Comparison of ENCODE assay signal across 28 cellular contexts in the genomic region with DNA sequence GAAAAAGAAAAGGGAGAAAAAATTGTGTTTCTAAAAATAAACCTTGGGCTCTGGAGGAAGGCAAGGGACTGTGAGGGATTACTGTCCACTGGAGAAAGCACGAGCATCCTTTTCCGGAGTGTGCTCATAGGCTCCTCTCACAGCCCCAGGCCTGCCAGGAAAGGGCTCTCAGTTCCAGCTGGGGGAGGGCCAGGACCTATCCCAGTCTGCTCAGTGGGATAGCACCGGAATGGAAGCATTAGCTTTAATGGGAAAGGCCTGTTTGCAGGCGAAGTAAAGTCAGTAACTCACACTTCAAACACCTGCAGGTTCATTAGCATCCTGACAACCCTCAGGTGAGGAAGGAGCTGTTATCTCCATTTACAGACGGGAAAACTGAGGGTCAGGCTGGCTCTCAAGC.
DNase-seq lines count a peak whose midpoint lies in the region; ATAC-seq and TF ChIP-seq lines count a peak whose summit lies in the region.
"Had no signal": no experiment of that assay in that cellular context is flagged by ENCODE, and none has a peak within 500 bp of the region (broad histone marks: within the 10 kb centered on the region; RNA-seq: fewer than 3 reads in every experiment).

No MANE protein-coding gene starts in this region.

- no peaks in the 10 kb centered on the region for H3K4me1 ChIP-seq in tibial nerve
- H3K4me1 ChIP-seq: Caco-2, prostate gland had no signal

- ATAC-seq in Right ventricle myocardium superior (ENCODE audit: poor library complexity): peak; percentile 71
- peak; percentile 69 for ATAC-seq in left lobe of liver
- ATAC-seq in GM21526 (IDR thresholded peaks at IDR 0.05; ENCODE audit: low FRiP score, unreplicated experiment): no peak
- ATAC-seq: activated naive CD4-positive, alpha-beta T cell treated with anti-CD3 and anti-CD28 coated beads, Interleukin-2, amount 50 U/mL, for 72 hours; activated T-helper 17 cell treated with anti-CD3 and anti-CD28 coated beads, Interleukin-2, amount 50 U/mL, for 72 hours; left colon; Panc1; stimulated activated naive B cell treated with anti-CD40 and anti-IgM and Interleukin-4, amounts not matched to agents 10 μg/mL and 1 μg/mL and 100 μg/mL, for 72 hours; T-helper 17 cell had no signal

- no peaks in the 10 kb centered on the region for H3K27me3 ChIP-seq in tibial nerve
- H3K27me3 ChIP-seq: esophagus muscularis mucosa, SJSA1 had no signal

- TF ChIP-seq EP300 in tibial nerve (IDR thresholded peaks at IDR 0.05): no peak

- DNase-seq in Right ventricle myocardium superior (peak; percentile 59), cardiac septum (ENCODE audit: low spot score) (no peak), fibroblast of pulmonary artery (ENCODE audit: low read depth) (peak; percentile 58), left lobe of liver (ENCODE audit: low spot score) (no peak), tibial nerve (ENCODE audit: low spot score in 2 of 2) (no peak), GM03348 (ENCODE audit: low spot score) (no peak)
- DNase-seq in effector CD8-positive, alpha-beta T cell (lab: John Stamatoyannopoulos, UW): no peak
- DNase-seq: 8988T; activated CD4-positive, alpha-beta T cell treated with anti-CD3 and anti-CD28 coated beads, Interleukin-2, amount 10 ng/mL, durations not matched to agents 24 days and 14 days; activated CD8-positive, alpha-beta memory T cell treated with anti-CD3 and anti-CD28 coated beads, Interleukin-2, amount 50 U/mL, for 4 hours; Caco-2; DND-41; effector memory CD4-positive, alpha-beta T cell; KG1; left colon; NCI-H1436 treated with DMSO at 0.1 percent for 48 hours; NCI-H524 treated with DMSO at 0.1 percent for 48 hours; stimulated activated CD4-positive, alpha-beta T cell treated with anti-CD3 and anti-CD28 coated beads, Interleukin-2, amount 100 ng/mL, for 24 hours; stimulated activated naive B cell treated with anti-CD40 and anti-IgM and Interleukin-4, amounts not matched to agents 10 μg/mL and 1 μg/mL and 100 μg/mL, for 72 hours; T-helper 17 cell had no signal

- no peak for TF ChIP-seq POLR2A in tibial nerve (IDR thresholded peaks at IDR 0.05)

- H3K36me3 ChIP-seq in tibial nerve: no peaks in the 10 kb centered on the region
- H3K36me3 ChIP-seq: esophagus muscularis mucosa, prostate gland, SJSA1 had no signal

- intact Hi-C loops in Right ventricle myocardium superior (cut with DNase I) (no loop called here), cardiac septum (cut with DNase I) (no loop called here)

- TF ChIP-seq CTCF in fibroblast of pulmonary artery (IDR thresholded peaks at IDR 0.05; ENCODE audit: low read length, missing control alignments): no peak
- no peak for TF ChIP-seq CTCF in tibial nerve (IDR thresholded peaks at IDR 0.05)

- H3K4me3 ChIP-seq in fibroblast of pulmonary artery (replicated peaks; ENCODE audit: low read depth, low read length) (no peak overlapping the region), tibial nerve (no peak overlapping the region)
- H3K4me3 ChIP-seq: esophagus muscularis mucosa, prostate gland, SJSA1, skin epidermis had no signal

- no peaks in the 10 kb centered on the region for H3K9me3 ChIP-seq in tibial nerve
- H3K9me3 ChIP-seq: Caco-2, esophagus muscularis mucosa, prostate gland, SJSA1 had no signal

- 53 to 55% methylated on average over 5 of the region's 5 CpGs for WGBS in tibial nerve, 2 donors

- no peak overlapping the region for H3K27ac ChIP-seq in tibial nerve
- H3K27ac ChIP-seq: esophagus muscularis mucosa, prostate gland, SJSA1, skin epidermis had no signal

Comparison
In these comparisons a context has a peak if more than half of its experiments do, and no peak if none do; other contexts are left out.
1. DNase-seq: peak in Right ventricle myocardium superior (single experiment) and fibroblast of pulmonary artery (single experiment); none in cardiac septum (single experiment), left lobe of liver (single experiment), tibial nerve (0 of 2), GM03348 (single experiment) and effector CD8-positive, alpha-beta T cell (single experiment).